8 cellular contexts compared by ENCODE assay signal in genomic region chr9:38087934-38088925, GRCh38. TPM values are rescaled to one million over a fixed set of nuclear protein-coding genes. Genes with fewer than 3 reads are reported as not detected.
DNase-seq lines count a peak whose midpoint lies in the region; ATAC-seq and TF ChIP-seq lines count a peak whose summit lies in the region.

No MANE protein-coding gene starts in this region.

- DNase-seq in NCI-H82 (lab: John Stamatoyannopoulos, UW) = peak; percentile 76
- no peak for DNase-seq in NCI-H82 treated with DMSO at 0.1 percent for 48 hours (lab: John Stamatoyannopoulos, UW; ENCODE audit: unreplicated experiment)
- DNase-seq in adipocyte (ENCODE audit: low read depth) = peak; percentile 68
- peak; percentile 77 for DNase-seq in right atrium auricular region (ENCODE audit: low spot score)
- peak; percentile 93 for DNase-seq in spleen
- DNase-seq in DMS153 treated with DMSO at 0.1 percent for 48 hours (lab: John Stamatoyannopoulos, UW; ENCODE audit: unreplicated experiment) = no peak

- no peak overlapping the region for H3K4me3 ChIP-seq in adipocyte (ENCODE audit: low read length)
- H3K4me3 ChIP-seq in right atrium auricular region = no peak overlapping the region
- no peak overlapping the region for H3K4me3 ChIP-seq in spleen

- TF ChIP-seq POLR2A in spleen (IDR thresholded peaks at IDR 0.05) = no peak

- H3K4me1 ChIP-seq in adipocyte (ENCODE audit: control insufficient read depth, insufficient read depth, low read length) (peaks cover 2% of the 10 kb centered on the region), right atrium auricular region (peaks cover 3 to 10% of the 10 kb centered on the region in 2 donors), spleen (peaks cover 0 to 16% (median 4%) of the 10 kb centered on the region in 6 donors)

- no peak overlapping the region for H3K9ac ChIP-seq in adipocyte (ENCODE audit: low read length)

- H3K27ac ChIP-seq in right atrium auricular region = no peak overlapping the region
- H3K27ac ChIP-seq in spleen = no peak overlapping the region

- H3K27me3 ChIP-seq in adipocyte (replicated peaks; ENCODE audit: control insufficient read depth, insufficient read depth, low read length) (no peaks in the 10 kb centered on the region), right atrium auricular region (no peaks in the 10 kb centered on the region), spleen (replicated peaks in 1 of 7) (peaks cover 0 to 7% (median 0%) of the 10 kb centered on the region in 7 donors)

- WGBS in spleen, 5 donors = 27 to 30% (median 28%) methylated on average over 8 of the region's 8 CpGs

- intact Hi-C loops in spleen (cut with DNase I; ENCODE audit: low total_unique reads) = loop anchor here (5.0 kb wide), 1 partner anchor 176 kb away; no protein-coding TSS in a partner anchor

- peak; percentile 46 for ATAC-seq in HG03135 (IDR thresholded peaks at IDR 0.05; ENCODE audit: unreplicated experiment)
- ATAC-seq in SK-N-SH treated with all-trans-retinoic acid at 6 μM for 48 hours = peak; percentile 88

- peak; percentile 97 to 100 for TF ChIP-seq CTCF in right atrium auricular region (IDR thresholded peaks at IDR 0.05)
- peak; percentile 83 to 96 (median 95) for TF ChIP-seq CTCF in spleen (IDR thresholded peaks at IDR 0.05 in 8 of 11, conservative IDR thresholded peaks at IDR 0.05 in 3 of 11)

- no peaks in the 10 kb centered on the region for H3K9me3 ChIP-seq in adipocyte (ENCODE audit: control insufficient read depth, low read length)
- no peaks in the 10 kb centered on the region for H3K9me3 ChIP-seq in right atrium auricular region
- no peaks in the 10 kb centered on the region for H3K9me3 ChIP-seq in spleen

- H3K36me3 ChIP-seq in adipocyte (ENCODE audit: control insufficient read depth, insufficient read depth, low read length, severe bottlenecking) = no peaks in the 10 kb centered on the region
- no peaks in the 10 kb centered on the region for H3K36me3 ChIP-seq in right atrium auricular region
- no peaks in the 10 kb centered on the region for H3K36me3 ChIP-seq in spleen

TF ChIP-seq in SK-N-SH treated with all-trans-retinoic acid at 6 μM for 48 hours, 23 proteins besides CTCF, POLR2A, EP300 and RAD21:
- TF ChIP-seq PPARA (CRISPR knock-in tag; IDR thresholded peaks at IDR 0.05; ENCODE audit: borderline replicate concordance) (no peak), CSDC2 (CRISPR knock-in tag; IDR thresholded peaks at IDR 0.05) (no peak), ZFP30 (CRISPR knock-in tag; IDR thresholded peaks at IDR 0.05) (no peak), CSRNP3 (CRISPR knock-in tag; IDR thresholded peaks at IDR 0.05) (no peak), GLIS3 (CRISPR knock-in tag; IDR thresholded peaks at IDR 0.05) (no peak), SNAI2 (CRISPR knock-in tag; IDR thresholded peaks at IDR 0.05) (no peak)

RNA-seq across cellular contexts. Expression of gene SHB, which starts 19.2 kb away (rescaled TPM):
- total RNA-seq in right atrium auricular region = 10 to 100 TPM; 33.9 to 39.9 TPM
- total RNA-seq in spleen = 10 to 100 TPM in 3 of 7 donors, 1 to 10 TPM in 4; 5.3 to 20.5 (median 8.5) TPM
- 1 to 10 TPM; 1.2 to 4.4 (median 1.7) TPM for polyA plus RNA-seq in spleen

Comparison
In these comparisons a context has a peak if more than half of its experiments do, and no peak if none do; other contexts are left out.
1. DNase-seq: peak in NCI-H82 (single experiment), adipocyte (single experiment), right atrium auricular region (single experiment) and spleen (single experiment); none in NCI-H82 treated with DMSO at 0.1 percent for 48 hours (single experiment) and DMS153 treated with DMSO at 0.1 percent for 48 hours (single experiment).